In the genomic region with DNA sequence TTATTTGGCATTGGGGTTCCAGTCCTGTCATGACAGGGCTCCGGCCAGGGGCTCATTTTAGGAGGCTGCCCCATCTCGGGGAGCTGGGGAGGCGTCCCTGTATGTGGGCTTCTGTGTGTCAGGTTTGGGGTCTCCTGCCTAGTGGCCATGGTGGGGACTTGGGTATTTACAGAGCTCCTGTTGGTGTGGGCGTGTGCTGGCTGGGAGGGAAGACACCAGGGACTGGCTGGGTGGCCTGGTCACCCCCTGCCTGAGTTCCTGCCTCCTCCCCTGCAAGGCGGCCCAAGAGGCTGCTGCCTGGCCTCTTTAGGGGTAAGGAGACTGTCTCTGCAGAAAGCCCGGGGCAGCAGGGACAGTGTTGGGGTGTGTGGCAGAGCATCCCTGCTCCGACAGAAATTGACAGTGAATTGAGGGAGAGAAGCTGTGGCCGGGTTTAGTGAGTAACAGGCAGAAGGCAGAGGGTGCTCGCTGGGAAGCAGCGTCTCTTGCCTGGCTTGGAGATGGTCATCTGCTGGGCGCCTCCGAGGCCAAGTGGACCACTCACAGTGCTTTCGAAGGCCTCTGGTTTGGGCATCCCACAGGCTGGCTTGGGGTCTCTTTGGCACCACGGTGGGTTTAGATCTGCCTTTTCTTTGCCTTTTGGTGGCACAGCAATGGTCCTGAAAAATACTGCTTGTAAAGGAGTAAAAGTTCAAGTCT, we compare ENCODE assay signal across 10 cellular contexts. TPM values are rescaled to one million over a fixed set of nuclear protein-coding genes. Genes with fewer than 3 reads are reported as not detected.
DNase-seq lines count a peak whose midpoint lies in the region; ATAC-seq, FAIRE-seq and TF ChIP-seq lines count a peak whose summit lies in the region.
"Had no signal": no experiment of that assay in that cellular context is flagged by ENCODE, and none has a peak within 500 bp of the region (broad histone marks: within the 10 kb centered on the region; RNA-seq: fewer than 3 reads in every experiment).

No MANE protein-coding gene starts in this region.

- H3K36me3 Mint-ChIP-seq in memory B cell = no peaks in the 10 kb centered on the region
- peaks cover 6 to 9% of the 10 kb centered on the region in 2 donors for H3K36me3 Mint-ChIP-seq in stimulated activated naive B cell treated with anti-CD40 and anti-IgM and Interleukin-4, amounts not matched to agents 10 μg/mL and 1 μg/mL and 100 μg/mL, for 72 hours

- H3K79me2 ChIP-seq in Loucy (ENCODE audit: insufficient read depth, low read length) = peaks cover 51% of the 10 kb centered on the region

- peak overlapping the region; percentile 96 for H3K4me3 Mint-ChIP-seq in memory B cell
- peak overlapping the region in 1 of 2 donors; percentile 97 for H3K4me3 Mint-ChIP-seq in stimulated activated naive B cell treated with anti-CD40 and anti-IgM and Interleukin-4, amounts not matched to agents 10 μg/mL and 1 μg/mL and 100 μg/mL, for 72 hours

- H3K4me2 ChIP-seq in Loucy (ENCODE audit: low read depth, low read length, poor library complexity, severe bottlenecking) = peak overlapping the region; percentile 95

- H3K36me3 ChIP-seq in Loucy (ENCODE audit: insufficient read depth, low read length) (no peaks in the 10 kb centered on the region), colonic mucosa (no peaks in the 10 kb centered on the region)
- H3K36me3 ChIP-seq: HAP-1 had no signal

- ATAC-seq in memory B cell (ENCODE audit: low read depth) = no peak
- ATAC-seq in stimulated activated naive B cell treated with anti-CD40 and anti-IgM and Interleukin-4, amounts not matched to agents 10 μg/mL and 1 μg/mL and 100 μg/mL, for 72 hours (replicated peaks) = no peak

- peaks cover 52% of the 10 kb centered on the region for H3K4me1 ChIP-seq in Loucy (ENCODE audit: insufficient read depth, low read length, poor library complexity, severe bottlenecking)
- H3K4me1 ChIP-seq in colonic mucosa = peaks cover 36% of the 10 kb centered on the region

- no peaks in the 10 kb centered on the region for H3K9me2 ChIP-seq in Loucy (replicated peaks; ENCODE audit: low read depth, low read length)

- no peaks in the 10 kb centered on the region for H3K9me3 Mint-ChIP-seq in memory B cell
- H3K9me3 Mint-ChIP-seq in stimulated activated naive B cell treated with anti-CD40 and anti-IgM and Interleukin-4, amounts not matched to agents 10 μg/mL and 1 μg/mL and 100 μg/mL, for 72 hours = no peaks in the 10 kb centered on the region
- H3K9me3 Mint-ChIP-seq: activated CD4-positive, alpha-beta memory T cell treated with anti-CD3 and anti-CD28 coated beads for 36 hours had no signal

- H3K9me3 ChIP-seq in Loucy (ENCODE audit: insufficient read depth, low read depth, low read length) (no peaks in the 10 kb centered on the region), colonic mucosa (no peaks in the 10 kb centered on the region)
- H3K9me3 ChIP-seq: HAP-1 had no signal

- TF ChIP-seq CTCF in Loucy (conservative IDR thresholded peaks at IDR 0.05; ENCODE audit: low read length) (no peak), colonic mucosa (IDR thresholded peaks at IDR 0.05) (no peak)

- H4K20me1 ChIP-seq in Loucy (ENCODE audit: insufficient read depth, low read length, poor library complexity, severe bottlenecking) = peaks cover 13% of the 10 kb centered on the region

- no peak overlapping the region for H2AFZ ChIP-seq in Loucy (ENCODE audit: low read length)

- H3K27ac ChIP-seq in colonic mucosa = peak overlapping the region; percentile 95

- H3K27me3 Mint-ChIP-seq in memory B cell = no peaks in the 10 kb centered on the region
- no peaks in the 10 kb centered on the region for H3K27me3 Mint-ChIP-seq in stimulated activated naive B cell treated with anti-CD40 and anti-IgM and Interleukin-4, amounts not matched to agents 10 μg/mL and 1 μg/mL and 100 μg/mL, for 72 hours
- H3K27me3 Mint-ChIP-seq: activated CD4-positive, alpha-beta memory T cell treated with anti-CD3 and anti-CD28 coated beads for 36 hours had no signal

- H3K4me3 ChIP-seq in Loucy (ENCODE audit: low read length, poor library complexity, severe bottlenecking) (peak overlapping the region; percentile 35), colonic mucosa (no peak overlapping the region)
- H3K4me3 ChIP-seq: HAP-1 had no signal

- no peaks in the 10 kb centered on the region for H3F3A ChIP-seq in Loucy (ENCODE audit: low read depth)

- H3K27me3 ChIP-seq in Loucy (ENCODE audit: insufficient read depth, low read length, poor library complexity, severe bottlenecking) (no peaks in the 10 kb centered on the region), colonic mucosa (no peaks in the 10 kb centered on the region)

- intact Hi-C loops in colonic mucosa (cut with DNase I) = loop anchor here (5.0 to 10.0 kb wide), 2 partner anchors 92 to 155 kb away; a partner anchor contains a TSS

- no peak for FAIRE-seq in frontal cortex (lab: Jason Lieb, UNC)

- peaks cover 58% of the 10 kb centered on the region for H3K4me1 Mint-ChIP-seq in memory B cell
- peaks cover 66 to 86% of the 10 kb centered on the region in 2 donors for H3K4me1 Mint-ChIP-seq in stimulated activated naive B cell treated with anti-CD40 and anti-IgM and Interleukin-4, amounts not matched to agents 10 μg/mL and 1 μg/mL and 100 μg/mL, for 72 hours

- peak overlapping the region; percentile 57 for H3K9ac ChIP-seq in Loucy (ENCODE audit: low read depth, low read length, poor library complexity, severe bottlenecking)
- H3K9ac ChIP-seq in colonic mucosa (ENCODE audit: low read depth in 2 of 2, low read length in 2 of 2) = peak overlapping the region; percentile 38 to 99

- no peak for DNase-seq in colonic mucosa
- DNase-seq in memory B cell (ENCODE audit: low spot score in 2 of 2) = no peak
- no peak for DNase-seq in stimulated activated naive B cell treated with anti-CD40 and anti-IgM and Interleukin-4, amounts not matched to agents 10 μg/mL and 1 μg/mL and 100 μg/mL, for 72 hours
- DNase-seq in T-helper 9 cell = no peak
- no peak for DNase-seq in frontal cortex (ENCODE audit: low spot score in 2 of 2)
- DNase-seq in KG1 (lab: John Stamatoyannopoulos, UW) = no peak
- DNase-seq in activated CD8-positive, alpha-beta memory T cell treated with anti-CD3 and anti-CD28 coated beads, Interleukin-2, amount 50 U/mL, for 48 hours = no peak
- DNase-seq: activated CD4-positive, alpha-beta memory T cell treated with anti-CD3 and anti-CD28 coated beads for 36 hours had no signal

- no peak overlapping the region for H3K27ac Mint-ChIP-seq in memory B cell
- H3K27ac Mint-ChIP-seq in stimulated activated naive B cell treated with anti-CD40 and anti-IgM and Interleukin-4, amounts not matched to agents 10 μg/mL and 1 μg/mL and 100 μg/mL, for 72 hours = peak overlapping the region; percentile 77
- H3K27ac Mint-ChIP-seq: activated CD4-positive, alpha-beta memory T cell treated with anti-CD3 and anti-CD28 coated beads for 36 hours had no signal

RNA-seq across cellular contexts. Expression of a gene that starts 40.3 kb away (rescaled TPM):
- total RNA-seq in colonic mucosa = 100 to 1,000 TPM; 118 to 141 TPM
- total RNA-seq in frontal cortex = 49.7 TPM

RNA-seq across cellular contexts. Expression of a gene that starts 42.5 kb away (rescaled TPM):
- total RNA-seq in colonic mucosa = 1 to 10 TPM; 2.7 to 7.8 TPM
- total RNA-seq in frontal cortex = 2.0 TPM
